Comparison of ENCODE assay signal across 18 cellular contexts in the genomic region with DNA sequence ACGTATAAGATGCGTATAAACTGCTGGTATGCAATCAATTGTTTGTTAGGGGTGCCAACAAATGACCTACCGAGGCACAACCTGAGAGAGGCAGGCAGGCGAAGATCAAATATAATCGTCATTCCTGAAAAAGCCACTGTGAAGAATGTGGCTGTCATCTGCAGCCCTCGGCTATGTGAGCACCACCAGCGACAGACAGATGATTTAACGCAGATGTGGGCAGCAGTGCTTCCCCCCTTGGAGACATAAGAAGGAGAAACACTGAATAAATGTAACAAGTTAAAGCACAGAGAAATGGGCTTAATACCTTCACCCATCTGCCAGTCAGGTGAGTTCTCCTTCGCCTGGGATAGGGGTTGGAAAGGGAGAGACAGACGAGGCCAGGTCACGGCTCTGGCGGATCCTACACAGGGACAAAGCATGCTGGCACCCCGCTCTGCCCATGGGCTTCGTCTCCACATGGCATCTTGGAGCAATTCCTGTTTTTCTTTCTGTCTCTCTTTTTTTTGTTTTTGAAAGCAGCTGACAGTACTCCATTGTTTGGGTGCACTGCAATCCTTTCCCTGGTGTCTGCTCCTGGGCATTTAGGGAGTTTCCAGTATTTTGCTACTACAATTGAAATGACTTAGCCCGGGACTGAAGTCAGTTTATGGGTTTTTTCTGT. TPM values are rescaled to one million over a fixed set of nuclear protein-coding genes. Genes with fewer than 3 reads are reported as not detected.
"Had no signal": no experiment of that assay in that cellular context is flagged by ENCODE, and none has a peak within 500 bp of the region (broad histone marks: within the 10 kb centered on the region; RNA-seq: fewer than 3 reads in every experiment).

No MANE protein-coding gene starts in this region.

- H3K9me3 ChIP-seq: right atrium auricular region, upper lobe of left lung had no signal

- DNase-seq: activated CD4-positive, alpha-beta T cell treated with anti-CD3 and anti-CD28 coated beads, Interleukin-2, amount 50 U/mL, for 48 hours; activated gamma-delta T cell; dermis blood vessel endothelial cell; effector memory CD4-positive, alpha-beta T cell; foreskin fibroblast; nephron progenitor cell; occipital lobe; stimulated activated CD4-positive, alpha-beta T cell treated with anti-CD3 and anti-CD28 coated beads, Interleukin-2, amount 100 ng/mL, for 24 hours; stimulated activated naive CD8-positive, alpha-beta T cell treated with anti-CD3 and anti-CD28 coated beads, Interleukin-15, Interleukin-2, amounts not matched to agents 100 U/mL and 50 U/mL, for 24 hours; T-helper 2 cell; upper lobe of left lung had no signal

- H3K4me3 ChIP-seq: cardiac muscle cell, lung, right atrium auricular region, upper lobe of left lung had no signal

- H3K27me3 ChIP-seq: cardiac muscle cell, right atrium auricular region, upper lobe of left lung had no signal

- H3K27ac ChIP-seq: cardiac muscle cell, right atrium auricular region, upper lobe of left lung, VCaP had no signal

- H3K36me3 ChIP-seq: cardiac muscle cell, right atrium auricular region, upper lobe of left lung had no signal

RNA-seq across cellular contexts. Expression of gene EXOC3L4, which starts 56.9 kb away (rescaled TPM):
- total RNA-seq: chondrocyte, dermis blood vessel endothelial cell, temporal lobe had no signal
- polyA plus RNA-seq: keratinocyte had no signal
